In the genomic region with DNA sequence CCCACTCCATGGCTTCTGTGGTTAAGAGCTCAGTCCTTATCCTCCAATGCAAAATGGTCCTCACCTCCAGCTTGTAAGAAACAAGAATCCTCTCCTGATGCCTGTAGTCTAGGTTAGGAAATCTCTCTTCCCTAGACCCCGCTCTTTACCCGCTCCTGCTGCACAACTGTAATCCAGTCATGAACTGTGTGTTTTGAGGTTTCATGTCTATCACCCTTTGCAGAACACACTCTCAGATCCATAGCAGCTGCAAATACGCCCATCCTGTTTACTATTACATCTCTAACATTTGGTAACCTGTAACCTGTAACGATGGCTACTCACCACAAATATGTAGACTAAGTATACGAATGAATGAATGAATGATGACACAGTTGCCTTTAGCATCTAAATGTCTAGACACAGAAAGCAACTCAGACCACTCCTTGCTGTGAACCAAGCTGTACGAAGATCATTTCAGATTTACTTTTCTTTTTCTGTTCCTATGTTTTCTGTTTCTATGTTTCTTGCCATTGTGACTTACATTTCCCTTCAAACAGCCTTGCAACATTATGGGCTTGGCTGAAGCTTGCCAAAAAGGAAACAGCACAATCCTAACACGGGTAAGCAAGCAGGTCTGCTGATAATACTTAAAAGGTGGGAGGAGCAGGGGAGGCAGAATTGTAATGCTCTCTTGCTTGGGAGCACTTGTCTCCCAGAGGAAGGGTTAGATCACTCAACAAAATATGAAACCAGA, we compare ENCODE assay signal across 8 cellular contexts.
DNase-seq lines count a peak whose midpoint lies in the region; ATAC-seq, FAIRE-seq and TF ChIP-seq lines count a peak whose summit lies in the region.

No MANE protein-coding gene starts in this region.

- H3K4me3 Mint-ChIP-seq in stimulated activated naive CD8-positive, alpha-beta T cell treated with anti-CD3 and anti-CD28 coated beads, Interleukin-15, amount 100 ng/mL, for 72 hours, result no peak overlapping the region

- H3K9me3 Mint-ChIP-seq in stimulated activated naive CD8-positive, alpha-beta T cell treated with anti-CD3 and anti-CD28 coated beads, Interleukin-15, amount 100 ng/mL, for 72 hours, result no peaks in the 10 kb centered on the region

- no peaks in the 10 kb centered on the region for H3K27me3 Mint-ChIP-seq in stimulated activated naive CD8-positive, alpha-beta T cell treated with anti-CD3 and anti-CD28 coated beads, Interleukin-15, amount 100 ng/mL, for 72 hours

- peaks cover 28% of the 10 kb centered on the region for H3K4me1 ChIP-seq in DOHH2 (ENCODE audit: control insufficient read depth, low read length)

- H3K9me2 ChIP-seq in DOHH2 (replicated peaks; ENCODE audit: control insufficient read depth, low read length), result no peaks in the 10 kb centered on the region

- peak; percentile 32 for DNase-seq in astrocyte of the spinal cord (ENCODE audit: low read depth, low spot score)
- peak; percentile 12 for DNase-seq in stimulated activated naive CD8-positive, alpha-beta T cell treated with anti-CD3 and anti-CD28 coated beads, Interleukin-15, amount 100 ng/mL, for 72 hours
- DNase-seq in COLO668 (lab: John Stamatoyannopoulos, UW; ENCODE audit: unreplicated experiment), result no peak
- DNase-seq in WERI-Rb-1, result no peak
- no peak for DNase-seq in D721Med (ENCODE audit: insufficient read length, low spot score)

- in situ Hi-C loops in astrocyte of the spinal cord (cut with HindIII; ENCODE audit: low sequenced_read_pairs), result no loop called here

- H3K27ac ChIP-seq in DOHH2 (ENCODE audit: low read depth, low read length) (0 out of 2 replicates have a peak overlapping the region, but pooled peaks have one; percentile 18), WERI-Rb-1 (no peak overlapping the region)

- no peaks in the 10 kb centered on the region for H3K36me3 ChIP-seq in DOHH2 (ENCODE audit: control insufficient read depth, low read length)
- H3K36me3 ChIP-seq in WERI-Rb-1, result no peaks in the 10 kb centered on the region

- ATAC-seq in GM19455 (IDR thresholded peaks at IDR 0.05; ENCODE audit: unreplicated experiment) (peak; percentile 62), HG03439 (IDR thresholded peaks at IDR 0.05; ENCODE audit: unreplicated experiment) (peak; percentile 55)
- peak; percentile 80 for ATAC-seq in stimulated activated naive CD8-positive, alpha-beta T cell treated with anti-CD3 and anti-CD28 coated beads, Interleukin-15, amount 100 ng/mL, for 72 hours

- H3K9me3 ChIP-seq in DOHH2 (ENCODE audit: control insufficient read depth, insufficient read depth, low read length), result no peaks in the 10 kb centered on the region
- no peaks in the 10 kb centered on the region for H3K9me3 ChIP-seq in WERI-Rb-1 (ENCODE audit: severe bottlenecking)

- H3K4me1 Mint-ChIP-seq in stimulated activated naive CD8-positive, alpha-beta T cell treated with anti-CD3 and anti-CD28 coated beads, Interleukin-15, amount 100 ng/mL, for 72 hours, result no peaks in the 10 kb centered on the region

- no peaks in the 10 kb centered on the region for H4K20me1 ChIP-seq in DOHH2 (ENCODE audit: control insufficient read depth, insufficient read depth, low read depth, low read length)

- H3K27ac Mint-ChIP-seq in stimulated activated naive CD8-positive, alpha-beta T cell treated with anti-CD3 and anti-CD28 coated beads, Interleukin-15, amount 100 ng/mL, for 72 hours, result no peak overlapping the region

- no peak for FAIRE-seq in D721Med (lab: Jason Lieb, UNC)

- H3K79me2 ChIP-seq in DOHH2 (ENCODE audit: control insufficient read depth, low read length), result no peaks in the 10 kb centered on the region

- no peaks in the 10 kb centered on the region for H3K27me3 ChIP-seq in DOHH2 (ENCODE audit: control insufficient read depth, low read length)
- no peaks in the 10 kb centered on the region for H3K27me3 ChIP-seq in WERI-Rb-1 (ENCODE audit: insufficient read depth, low read depth, severe bottlenecking)

- H3F3A ChIP-seq in DOHH2 (ENCODE audit: control insufficient read depth, insufficient read depth), result no peaks in the 10 kb centered on the region

- peak overlapping the region; percentile 30; the same call in 1 of the 2 replicates for H3K4me3 ChIP-seq in DOHH2 (ENCODE audit: low read length)
- no peak overlapping the region for H3K4me3 ChIP-seq in astrocyte of the spinal cord (ENCODE audit: low read depth, low read length)
- H3K4me3 ChIP-seq in WERI-Rb-1 (ENCODE audit: low read depth, low read length), result no peak overlapping the region

- TF ChIP-seq CTCF in DOHH2 (IDR thresholded peaks at IDR 0.05; ENCODE audit: low read depth, low read length, poor library complexity, severe bottlenecking) (no peak), astrocyte of the spinal cord (IDR thresholded peaks at IDR 0.05; ENCODE audit: low read depth, low read length) (no peak), WERI-Rb-1 (IDR thresholded peaks at IDR 0.05; ENCODE audit: low read depth, low read length) (no peak), D721Med (IDR thresholded peaks at IDR 0.05; ENCODE audit: insufficient read depth, missing control alignments) (no peak)

- H3K4me2 ChIP-seq in DOHH2 (ENCODE audit: low read length), result peak overlapping the region; percentile 44

Comparison
In these comparisons a context has a peak if more than half of its experiments do, and no peak if none do; other contexts are left out.
1. DNase-seq: peak in astrocyte of the spinal cord (single experiment) and stimulated activated naive CD8-positive, alpha-beta T cell treated with anti-CD3 and anti-CD28 coated beads, Interleukin-15, amount 100 ng/mL, for 72 hours (2 of 2); none in COLO668 (single experiment), WERI-Rb-1 (single experiment) and D721Med (single experiment).
2. Peak in every context shown above with its lines, with median percentiles within 50 percentile points of each other: ATAC-seq.